ENCODE assay signal across 9 cellular contexts in genomic region chr2:39620067-39620466, GRCh38. TPM values are rescaled to one million over a fixed set of nuclear protein-coding genes. Genes with fewer than 3 reads are reported as not detected.
DNase-seq lines count a peak whose midpoint lies in the region; ATAC-seq and TF ChIP-seq lines count a peak whose summit lies in the region.
"Had no signal": no experiment of that assay in that cellular context is flagged by ENCODE, and none has a peak within 500 bp of the region (broad histone marks: within the 10 kb centered on the region; RNA-seq: fewer than 3 reads in every experiment).

No MANE protein-coding gene starts in this region.

- no peaks in the 10 kb centered on the region for H3K4me1 ChIP-seq in prostate gland (replicated peaks)

- H3K36me3 Mint-ChIP-seq in osteocyte (ENCODE audit: unreplicated experiment) = no peaks in the 10 kb centered on the region

- no peak overlapping the region for H3K27ac ChIP-seq in prostate gland
- H3K27ac ChIP-seq: neutrophil had no signal

- TF ChIP-seq CTCF in prostate gland (IDR thresholded peaks at IDR 0.05) (no peak), osteocyte (IDR thresholded peaks at IDR 0.05) (no peak), GM10266 (IDR thresholded peaks at IDR 0.05; ENCODE audit: control insufficient read depth, insufficient read depth, low read depth, missing control alignments) (no peak)

- ATAC-seq in GM18502 (IDR thresholded peaks at IDR 0.05; ENCODE audit: poor library complexity, unreplicated experiment) (peak; percentile 44), HG02798 (IDR thresholded peaks at IDR 0.05; ENCODE audit: poor library complexity, unreplicated experiment) (no peak)

- peaks cover 11% of the 10 kb centered on the region for H3K4me1 Mint-ChIP-seq in osteocyte (ENCODE audit: unreplicated experiment)

- no peaks in the 10 kb centered on the region for H3K27me3 ChIP-seq in prostate gland (replicated peaks; ENCODE audit: insufficient read depth)

- H3K36me3 ChIP-seq in prostate gland = no peaks in the 10 kb centered on the region
- H3K36me3 ChIP-seq: neutrophil had no signal

- no peak overlapping the region for H3K27ac Mint-ChIP-seq in osteocyte (ENCODE audit: unreplicated experiment)

- WGBS in prostate gland = 11% methylated on average over 6 of the region's 6 CpGs

- intact Hi-C loops in prostate gland (cut with DNase I) = no loop called here

- no peaks in the 10 kb centered on the region for H3K9me3 Mint-ChIP-seq in osteocyte (ENCODE audit: unreplicated experiment)

- DNase-seq in NOMO-1 treated with dmso at 0.1 percent for 144 hours (lab: John Stamatoyannopoulos, UW; ENCODE audit: unreplicated experiment) (peak; percentile 81), epidermal melanocyte (ENCODE audit: insufficient read length, low spot score) (peak; percentile 63), prostate gland (ENCODE audit: low spot score) (peak; percentile 22), osteocyte (ENCODE audit: extremely low spot score, unreplicated experiment) (no peak), NCI-H2171 treated with DMSO at 0.1 percent for 48 hours (lab: John Stamatoyannopoulos, UW) (no peak), GM10266 (ENCODE audit: extremely low spot score) (no peak)

- TF ChIP-seq POLR2A in prostate gland (IDR thresholded peaks at IDR 0.05) = no peak

- H3K27me3 Mint-ChIP-seq in osteocyte (ENCODE audit: unreplicated experiment) = peaks cover 12% of the 10 kb centered on the region

- H3K9me3 ChIP-seq in prostate gland = no peaks in the 10 kb centered on the region
- H3K9me3 ChIP-seq: neutrophil had no signal

- no peak overlapping the region for H3K4me3 Mint-ChIP-seq in osteocyte (ENCODE audit: unreplicated experiment)

- H3K4me3 ChIP-seq in prostate gland = no peak overlapping the region

RNA-seq across cellular contexts. Expression of gene TMEM178A, which starts 45.6 kb away (rescaled TPM):
- total RNA-seq in prostate gland = 1 to 10 TPM; 2.6 to 6.9 TPM
- total RNA-seq in osteocyte = 0.71 and 1.6 TPM in 2 replicates

Comparison
In these comparisons a context has a peak if more than half of its experiments do, and no peak if none do; other contexts are left out.
1. DNase-seq: peak in NOMO-1 treated with dmso at 0.1 percent for 144 hours (single experiment), epidermal melanocyte (single experiment) and prostate gland (single experiment); none in osteocyte (single experiment), NCI-H2171 treated with DMSO at 0.1 percent for 48 hours (single experiment) and GM10266 (single experiment).